In genomic region chr12:26255893-26256645, GRCh38 we compare ENCODE assay signal across 16 cellular contexts.
DNase-seq lines count a peak whose midpoint lies in the region; ATAC-seq and TF ChIP-seq lines count a peak whose summit lies in the region.
"Had no signal": no experiment of that assay in that cellular context is flagged by ENCODE, and none has a peak within 500 bp of the region (broad histone marks: within the 10 kb centered on the region; RNA-seq: fewer than 3 reads in every experiment).

No MANE protein-coding gene starts in this region.

- H3K27me3 ChIP-seq in SJSA1 (replicated peaks): no peaks in the 10 kb centered on the region
- no peaks in the 10 kb centered on the region for H3K27me3 ChIP-seq in brain microvascular endothelial cell (replicated peaks)
- H3K27me3 ChIP-seq: BE2C had no signal

- in situ Hi-C loops in brain microvascular endothelial cell (cut with HindIII; ENCODE audit: low pct_ligation_motif_present, low sequenced_read_pairs): no loop called here

- no peak overlapping the region for H3K4me3 Mint-ChIP-seq in nephron progenitor cell
- H3K4me3 Mint-ChIP-seq: CD14-positive monocyte; CD8-positive, alpha-beta T cell; H9 had no signal

- H3K36me3 ChIP-seq in SJSA1 (no peaks in the 10 kb centered on the region), brain microvascular endothelial cell (replicated peaks) (no peaks in the 10 kb centered on the region)
- H3K36me3 ChIP-seq: BE2C had no signal

- no peaks in the 10 kb centered on the region for H3K36me3 Mint-ChIP-seq in nephron progenitor cell (ENCODE audit: low read depth)
- H3K36me3 Mint-ChIP-seq: CD14-positive monocyte; CD8-positive, alpha-beta T cell had no signal

- H3K4me3 ChIP-seq in SJSA1 (no peak overlapping the region), brain microvascular endothelial cell (ENCODE audit: low read depth, low read length) (no peak overlapping the region)

- H3K4me1 Mint-ChIP-seq in nephron progenitor cell: no peaks in the 10 kb centered on the region
- H3K4me1 Mint-ChIP-seq: H9 had no signal

- H3K27me3 Mint-ChIP-seq in nephron progenitor cell (ENCODE audit: low read depth, poor library complexity): peaks cover under 1% of the 10 kb centered on the region

- H3K27ac ChIP-seq in SJSA1 (no peak overlapping the region), brain microvascular endothelial cell (no peak overlapping the region)

- H3K9me3 Mint-ChIP-seq in nephron progenitor cell: peaks cover 51% of the 10 kb centered on the region

- H3K9me3 ChIP-seq in SJSA1 (replicated peaks): no peaks in the 10 kb centered on the region
- H3K9me3 ChIP-seq: BE2C had no signal

- DNase-seq in HT-29 (ENCODE audit: low spot score) (peak; percentile 83), SJSA1 (ENCODE audit: low read depth in 1 of 2, low spot score in 2 of 2) (peak; percentile 61 to 72), brain microvascular endothelial cell (peak; percentile 61), amniotic stem cell (lab: John Stamatoyannopoulos, UW) (no peak), nephron progenitor cell (no peak)
- no peak for DNase-seq in activated CD4-positive, alpha-beta T cell treated with anti-CD3 and anti-CD28 coated beads, Interleukin-2, amount 50 U/mL, for 4 hours
- DNase-seq: BE2C; CD8-positive, alpha-beta T cell; COR-L47; DMS153; DMS79 treated with DMSO at 0.1 percent for 48 hours; EL; GOT3; H9 had no signal

- H3K4me1 ChIP-seq in SJSA1 (replicated peaks): peaks cover 31% of the 10 kb centered on the region
- H3K4me1 ChIP-seq: BE2C had no signal

- no peak for ATAC-seq in HG03432 (IDR thresholded peaks at IDR 0.05; ENCODE audit: unreplicated experiment)
- ATAC-seq: CD8-positive, alpha-beta T cell had no signal

- TF ChIP-seq CTCF in brain microvascular endothelial cell (IDR thresholded peaks at IDR 0.05; ENCODE audit: low read depth, low read length, missing control alignments) (no peak), nephron progenitor cell (IDR thresholded peaks at IDR 0.05) (no peak)

- no peak overlapping the region for H3K27ac Mint-ChIP-seq in nephron progenitor cell
- H3K27ac Mint-ChIP-seq: CD14-positive monocyte; CD8-positive, alpha-beta T cell; H9 had no signal

Comparison
In these comparisons a context has a peak if more than half of its experiments do, and no peak if none do; other contexts are left out.
1. DNase-seq: peak in HT-29 (single experiment), SJSA1 (2 of 2) and brain microvascular endothelial cell (single experiment); none in amniotic stem cell (single experiment), nephron progenitor cell (single experiment) and activated CD4-positive, alpha-beta T cell treated with anti-CD3 and anti-CD28 coated beads, Interleukin-2, amount 50 U/mL, for 4 hours (0 of 2).